Comparison of ENCODE assay signal across 7 cellular contexts in the genomic region with DNA sequence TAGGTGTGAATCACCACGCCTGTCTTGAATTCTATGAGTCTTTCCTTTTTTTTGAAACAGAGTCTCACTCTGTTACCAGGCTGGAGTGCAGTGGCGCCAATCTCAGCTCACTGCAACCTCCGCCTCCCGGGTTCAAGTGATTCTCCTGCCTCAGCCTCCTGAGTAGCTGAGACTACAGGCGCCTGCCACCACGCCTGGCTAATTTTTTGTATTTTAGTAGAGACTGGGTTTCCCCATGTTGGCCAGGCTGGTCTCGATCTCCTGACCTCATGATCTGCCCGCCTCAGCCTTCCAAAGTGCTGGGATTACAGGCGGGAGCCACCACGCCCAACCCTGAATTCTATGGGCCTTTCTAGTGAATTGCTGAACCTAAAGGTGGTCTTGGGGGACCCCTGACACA. TPM values are rescaled to one million over a fixed set of nuclear protein-coding genes. Genes with fewer than 3 reads are reported as not detected.
"Had no signal": no experiment of that assay in that cellular context is flagged by ENCODE, and none has a peak within 500 bp of the region (broad histone marks: within the 10 kb centered on the region; RNA-seq: fewer than 3 reads in every experiment).

No MANE protein-coding gene starts in this region.

RNA-seq across cellular contexts. Expression of gene OR7C2, which starts 8.1 kb away (rescaled TPM):
- total RNA-seq: GM23248, GM23338, H1, H4, H7, H9, HFFc6 had no signal

RNA-seq across cellular contexts. Expression of gene SLC1A6, which starts 30.3 kb away (rescaled TPM):
- total RNA-seq: GM23248, HFFc6 had no signal
